Comparison of ENCODE assay signal across 8 cellular contexts in the genomic region with DNA sequence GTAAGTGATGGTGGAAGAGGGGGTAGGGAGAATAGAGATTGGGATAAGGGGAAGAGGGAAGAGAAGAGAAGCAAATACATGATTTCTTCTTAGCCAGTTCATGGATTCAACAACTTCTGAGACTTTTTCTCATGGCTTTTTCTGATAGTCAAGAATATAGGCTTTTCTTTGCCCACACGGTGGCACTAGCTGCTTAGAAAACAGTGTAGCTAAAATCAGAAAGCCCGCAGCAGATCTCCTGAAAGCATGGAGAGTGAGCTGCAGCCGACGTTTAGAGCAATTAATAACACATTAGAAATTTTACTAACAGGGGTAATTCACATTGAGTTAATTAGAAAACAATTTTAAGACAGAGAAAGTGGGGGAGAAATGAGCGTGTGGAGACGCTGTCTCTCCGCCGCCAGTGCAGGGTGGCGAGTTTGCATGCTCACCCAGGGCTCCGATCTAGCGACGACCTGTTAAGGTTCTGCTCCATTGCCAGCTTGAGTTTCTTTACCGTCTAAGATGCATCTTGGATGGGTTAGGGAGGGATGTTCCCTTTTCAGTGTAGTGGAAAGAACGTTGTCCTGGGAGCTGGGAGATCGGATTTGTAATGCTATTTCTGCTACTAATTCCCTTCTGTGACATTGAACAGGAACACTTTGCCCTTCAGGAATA. TPM values are rescaled to one million over a fixed set of nuclear protein-coding genes. Genes with fewer than 3 reads are reported as not detected.
DNase-seq lines count a peak whose midpoint lies in the region; ATAC-seq and TF ChIP-seq lines count a peak whose summit lies in the region.

No MANE protein-coding gene starts in this region.

- intact Hi-C loops in Right ventricle myocardium inferior (cut with DNase I) = loop anchor here (1.0 to 5.0 kb wide), 2 partner anchors 58 to 183 kb away; no protein-coding TSS in a partner anchor
- intact Hi-C loops in cardiac septum (cut with DNase I) = loop anchor here (1.0 to 5.0 kb wide), 3 partner anchors 58 to 183 kb away; no protein-coding TSS in a partner anchor
- intact Hi-C loops in natural killer cell (cut with micrococcal nuclease) = loop anchor here (1.0 kb wide), 3 partner anchors 58 to 183 kb away; no protein-coding TSS in a partner anchor
- intact Hi-C loops in transverse colon (cut with DNase I; ENCODE audit: low total_unique reads) = loop anchor here (1.0 kb wide), 1 partner anchor 107 kb away; no protein-coding TSS in a partner anchor

- H3K4me3 ChIP-seq in fibroblast of mammary gland (ENCODE audit: control insufficient read depth, low read depth, low read length) (no peak overlapping the region), transverse colon (peak overlapping the region; percentile 5 to 45 (median 22))

- TF ChIP-seq CTCF in fibroblast of mammary gland (conservative IDR thresholded peaks at IDR 0.05; ENCODE audit: control insufficient read depth, insufficient read depth, low read depth, low read length) (peak; percentile 64), natural killer cell (IDR thresholded peaks at IDR 0.05) (peak; percentile 85), transverse colon (IDR thresholded peaks at IDR 0.05) (peak; percentile 55 to 66 (median 63))

- TF ChIP-seq POLR2A in transverse colon (IDR thresholded peaks at IDR 0.05) = no peak

- no peak for TF ChIP-seq EP300 in transverse colon (IDR thresholded peaks at IDR 0.05; ENCODE audit: low read depth)

- H3K36me3 Mint-ChIP-seq in natural killer cell = no peaks in the 10 kb centered on the region

- WGBS in transverse colon (ENCODE audit: low coverage in 1 of 2), 2 donors = 9 to 17% methylated on average over 8 to 15 of the region's 15 CpGs

- no peak overlapping the region for H3K27ac ChIP-seq in transverse colon

- no peaks in the 10 kb centered on the region for H3K27me3 ChIP-seq in transverse colon

- peak overlapping the region; percentile 91 for H3K4me3 Mint-ChIP-seq in natural killer cell

- H3K4me1 Mint-ChIP-seq in natural killer cell = peaks cover 28 to 30% of the 10 kb centered on the region in 2 donors

- H3K9me3 ChIP-seq in transverse colon = no peaks in the 10 kb centered on the region

- peaks cover 0 to 5% (median 3%) of the 10 kb centered on the region in 4 donors for H3K4me1 ChIP-seq in transverse colon

- in situ Hi-C loops in transverse colon (cut with MboI; ENCODE audit: low pct_ligation_motif_present in 1 of 4, low pct_unique_long_range_greater_than_20kb in 1 of 4, low sequenced_read_pairs in 3 of 4) = loop anchor here (10.0 kb wide), 2 partner anchors 110 to 180 kb away; no protein-coding TSS in a partner anchor

- peak; percentile 39 for ATAC-seq in Right ventricle myocardium inferior
- peak; percentile 63 for ATAC-seq in HG03159 (IDR thresholded peaks at IDR 0.05; ENCODE audit: unreplicated experiment)
- ATAC-seq in natural killer cell = peak; percentile 64 to 92 (median 90)

- no peaks in the 10 kb centered on the region for H3K36me3 ChIP-seq in transverse colon

- no peaks in the 10 kb centered on the region for H3K9me3 Mint-ChIP-seq in natural killer cell

- no peak for DNase-seq in Right ventricle myocardium inferior (ENCODE audit: missing footprints)
- no peak for DNase-seq in cardiac septum (ENCODE audit: low spot score)
- DNase-seq in NCI-H69 (lab: John Stamatoyannopoulos, UW) = peak; percentile 74
- DNase-seq in activated T-cell treated with anti-CD3 and anti-CD28 coated beads, Interleukin-2, amount 50 U/mL, for 1 hour = peak; percentile 24
- peak; percentile 62 for DNase-seq in fibroblast of mammary gland (ENCODE audit: low read depth)
- DNase-seq in natural killer cell = peak; percentile 35
- DNase-seq in transverse colon = peak; percentile 47

- H3K27ac Mint-ChIP-seq in natural killer cell = peak overlapping the region in 1 of 2 donors; percentile 28

- peaks cover 11 to 16% of the 10 kb centered on the region in 2 donors for H3K27me3 Mint-ChIP-seq in natural killer cell (ENCODE audit: low read depth in 2 of 2)

RNA-seq across cellular contexts. Expression of a gene that starts 3.3 kb away (rescaled TPM):
- 1.6 TPM for total RNA-seq in Right ventricle myocardium inferior
- 1.2 TPM for total RNA-seq in cardiac septum
- 1 to 10 TPM in 2 of 3 donors, under 1 TPM in 1; 0.96 to 2.1 (median 1.4) TPM for total RNA-seq in natural killer cell
- 1 to 10 TPM in 3 of 4 donors, under 1 TPM in 1; 0.60 to 3.2 (median 1.5) TPM for total RNA-seq in transverse colon

RNA-seq across cellular contexts. Expression of a gene that starts 29.8 kb away (rescaled TPM):
- total RNA-seq in Right ventricle myocardium inferior (39.7 TPM), cardiac septum (41.1 TPM), natural killer cell (1 to 10 TPM in 2 of 3 donors, under 1 TPM in 1; 0.94 to 1.9 (median 1.8) TPM), transverse colon (10 to 100 TPM; 11.5 to 76.3 (median 16.0) TPM)

RNA-seq across cellular contexts. Expression of a gene that starts 33.5 kb away (rescaled TPM):
- total RNA-seq in Right ventricle myocardium inferior (not detected), cardiac septum (not detected), natural killer cell (not detected), transverse colon (not detected)

RNA-seq across cellular contexts. Expression of a gene that starts 54.4 kb away (rescaled TPM):
- total RNA-seq in Right ventricle myocardium inferior (12.1 TPM), cardiac septum (17.8 TPM), natural killer cell (10 to 100 TPM; 37.9 to 43.3 (median 40.2) TPM), transverse colon (10 to 100 TPM in 2 of 4 donors, 1 to 10 TPM in 1, under 1 TPM in 1; 0.80 to 16.4 (median 10.4) TPM)

Comparison
In these comparisons a context has a peak if more than half of its experiments do, and no peak if none do; other contexts are left out.
1. ATAC-seq: peak in every context shown above with its lines; median percentile 90 in natural killer cell; 63 in HG03159; 39 in Right ventricle myocardium inferior.
2. DNase-seq: peak in NCI-H69 (single experiment), activated T-cell treated with anti-CD3 and anti-CD28 coated beads, Interleukin-2, amount 50 U/mL, for 1 hour (single experiment), fibroblast of mammary gland (single experiment), natural killer cell (single experiment) and transverse colon (single experiment); none in Right ventricle myocardium inferior (single experiment) and cardiac septum (single experiment).
3. RNA of a gene that starts 29.8 kb away (total RNA-seq): 41.1 TPM in cardiac septum (single experiment), 39.7 TPM in Right ventricle myocardium inferior (single experiment) and 11.5 to 76.3 TPM in transverse colon; 0.94 to 1.9 TPM in natural killer cell; every median in the first group is over 4 times any median in the second.
4. Peak in every context shown above with its lines, with median percentiles within 50 percentile points of each other: CTCF ChIP-seq.